8 cellular contexts compared by ENCODE assay signal in the genomic region with DNA sequence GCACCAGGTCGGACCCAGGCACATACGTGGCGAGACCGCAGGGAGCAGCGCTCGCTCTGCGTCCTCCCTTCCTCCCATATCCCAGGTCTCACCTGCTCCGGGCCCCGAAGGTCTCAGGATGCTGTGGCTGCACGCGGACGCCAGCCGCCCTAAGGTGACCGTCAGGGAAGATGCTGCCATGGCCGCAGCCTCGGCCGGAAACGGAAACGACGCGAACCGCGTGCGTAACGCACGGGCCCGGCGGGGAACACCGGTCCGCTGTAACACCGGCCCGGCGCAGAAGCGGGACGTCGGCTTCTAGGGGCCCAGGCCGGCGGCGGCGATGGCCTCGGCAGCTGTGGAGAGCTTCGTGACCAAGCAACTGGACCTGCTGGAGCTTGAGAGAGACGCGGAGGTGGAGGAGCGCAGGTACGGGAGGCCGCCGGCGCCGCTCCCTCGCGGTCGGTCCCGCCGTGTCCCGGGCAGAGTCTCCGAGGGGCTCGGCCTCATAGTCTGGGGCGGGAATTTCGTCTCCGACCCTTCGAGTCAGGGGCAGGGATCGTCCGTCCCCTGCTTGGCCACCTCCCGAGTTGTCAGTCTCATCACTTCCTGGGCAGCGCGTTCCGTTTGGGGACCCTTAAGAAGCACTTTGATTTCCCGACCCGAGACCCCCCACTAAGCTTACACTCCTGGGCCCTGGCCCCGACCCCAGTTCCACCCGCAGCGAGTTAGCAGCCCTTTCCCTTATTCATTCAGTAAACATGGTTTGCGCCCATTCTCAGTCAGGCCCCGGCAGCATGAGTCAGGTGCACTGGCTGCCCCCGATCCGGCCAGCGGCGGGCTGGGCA. TPM values are rescaled to one million over a fixed set of nuclear protein-coding genes. Genes with fewer than 3 reads are reported as not detected.
DNase-seq lines count a peak whose midpoint lies in the region; ATAC-seq lines count a peak whose summit lies in the region.

A gene (plus strand): TSS at position 261 of the 827 bp plus-strand sequence. CDS start 62 bp downstream, at position 323.
A gene (minus strand): TSS at position 202 of the 827 bp plus-strand sequence. CDS start 22 bp downstream, at position 180.

- H3K9me3 Mint-ChIP-seq in activated CD8-positive, alpha-beta memory T cell treated with anti-CD3 and anti-CD28 coated beads, Interleukin-2, amount 10 ng/mL, durations not matched to agents 7 days and 5 days (ENCODE audit: low read depth) = no peaks in the 10 kb centered on the region

- in situ Hi-C loops in endometrial microvascular endothelial cells (cut with HindIII; ENCODE audit: inconsistent ontology term, low pct_unique_long_range_greater_than_20kb, low sequenced_read_pairs) = no loop called here

- peaks cover 35% of the 10 kb centered on the region for H3K4me1 Mint-ChIP-seq in activated CD8-positive, alpha-beta memory T cell treated with anti-CD3 and anti-CD28 coated beads, Interleukin-2, amount 10 ng/mL, durations not matched to agents 7 days and 5 days

- H3K4me3 Mint-ChIP-seq in activated CD8-positive, alpha-beta memory T cell treated with anti-CD3 and anti-CD28 coated beads, Interleukin-2, amount 10 ng/mL, durations not matched to agents 7 days and 5 days = peak within 1 kb of the TSS; percentile 99

- peak within 1 kb of the TSS; percentile 62 for H3K27ac ChIP-seq in mesodermal cell (ENCODE audit: low read depth, low read length, severe bottlenecking)

- peaks cover 6% of the 10 kb centered on the region for H3K4me1 ChIP-seq in mesodermal cell (ENCODE audit: control insufficient read depth, insufficient read depth, low read length, poor library complexity, severe bottlenecking)

- H3K36me3 ChIP-seq in mesodermal cell (ENCODE audit: control insufficient read depth, insufficient read depth, low read length) = peaks cover 49% of the 10 kb centered on the region

- H3K4me3 ChIP-seq in mesodermal cell (ENCODE audit: extremely low read depth, insufficient read depth, low read length, poor library complexity, severe bottlenecking) = peak within 1 kb of the TSS; percentile 99

- DNase-seq in C1 segment of cervical spinal cord (lab: John Stamatoyannopoulos, UW) (peak in 13 of 14 donors; percentile 57 to 85 (median 76)), NOMO-1 treated with DMSO at 0.1 percent for 48 hours (lab: John Stamatoyannopoulos, UW; ENCODE audit: unreplicated experiment) (peak; percentile 67)
- DNase-seq in activated CD8-positive, alpha-beta memory T cell treated with anti-CD3 and anti-CD28 coated beads, Interleukin-2, amount 10 ng/mL, durations not matched to agents 7 days and 5 days = peak; percentile 89
- peak; percentile 61 to 69 for DNase-seq in stimulated activated CD8-positive, alpha-beta memory T cell treated with anti-CD3 and anti-CD28 coated beads, Interleukin-15, amount 100 ng/mL, for 4 hours (ENCODE audit: low read depth in 2 of 2)

- CTCF ChIA-PET in activated CD8-positive, alpha-beta memory T cell treated with anti-CD3 and anti-CD28 coated beads, Interleukin-2, amount 10 ng/mL, durations not matched to agents 7 days and 5 days (lab: Charles Lee) = interaction anchor here (1.2 to 1.6 kb wide), 2 partner anchors 141 to 144 kb away, joined by 3 read pairs; no protein-coding TSS in a partner anchor

- WGBS in mesodermal cell (ENCODE audit: insufficient coverage in 2 of 2), 2 experiments = 0 to 1% methylated on average over 71 to 77 of the region's 79 CpGs

- peak; percentile 89 for ATAC-seq in GM19328 (IDR thresholded peaks at IDR 0.05; ENCODE audit: unreplicated experiment)
- peak; percentile 56 for ATAC-seq in HG03558 (IDR thresholded peaks at IDR 0.05; ENCODE audit: extremely low read depth, unreplicated experiment)
- peak; percentile 96 for ATAC-seq in activated CD8-positive, alpha-beta memory T cell treated with anti-CD3 and anti-CD28 coated beads, Interleukin-2, amount 10 ng/mL, durations not matched to agents 7 days and 5 days

- H3K27me3 Mint-ChIP-seq in activated CD8-positive, alpha-beta memory T cell treated with anti-CD3 and anti-CD28 coated beads, Interleukin-2, amount 10 ng/mL, durations not matched to agents 7 days and 5 days = no peaks in the 10 kb centered on the region

- H3K36me3 Mint-ChIP-seq in activated CD8-positive, alpha-beta memory T cell treated with anti-CD3 and anti-CD28 coated beads, Interleukin-2, amount 10 ng/mL, durations not matched to agents 7 days and 5 days = peaks cover 8% of the 10 kb centered on the region

- peak within 1 kb of the TSS; percentile 93 for H3K27ac Mint-ChIP-seq in activated CD8-positive, alpha-beta memory T cell treated with anti-CD3 and anti-CD28 coated beads, Interleukin-2, amount 10 ng/mL, durations not matched to agents 7 days and 5 days

- no peaks in the 10 kb centered on the region for H3K9me3 ChIP-seq in mesodermal cell (ENCODE audit: control insufficient read depth, low read length)

RNA-seq across cellular contexts. Expression of the first gene that starts in this region (rescaled TPM):
- total RNA-seq in activated CD8-positive, alpha-beta memory T cell treated with anti-CD3 and anti-CD28 coated beads, Interleukin-2, amount 10 ng/mL, durations not matched to agents 7 days and 5 days = 10 to 100 TPM; 27.3 to 27.7 TPM
- total RNA-seq in endometrial microvascular endothelial cells (ENCODE audit: inconsistent ontology term) = 40.2 TPM
- 11.0 TPM for polyA plus RNA-seq in mesodermal cell (2013, experiment 1 of 2)
- 8.9 TPM for polyA plus RNA-seq in mesodermal cell (2013, experiment 2 of 2)

RNA-seq across cellular contexts. Expression of the second gene that starts in this region (rescaled TPM):
- 10 to 100 TPM; 56.6 to 70.2 TPM for total RNA-seq in activated CD8-positive, alpha-beta memory T cell treated with anti-CD3 and anti-CD28 coated beads, Interleukin-2, amount 10 ng/mL, durations not matched to agents 7 days and 5 days
- total RNA-seq in endometrial microvascular endothelial cells (ENCODE audit: inconsistent ontology term) = 50.6 TPM
- polyA plus RNA-seq in mesodermal cell (2013, experiment 1 of 2) = 58.7 TPM
- polyA plus RNA-seq in mesodermal cell (2013, experiment 2 of 2) = 54.0 TPM

Comparison
In these comparisons a context has a peak if more than half of its experiments do, and no peak if none do; other contexts are left out.
1. Peak in every context shown above with its lines: DNase-seq, ATAC-seq, H3K4me3 ChIP-seq and H3K27ac ChIP-seq.